18 cellular contexts compared by ENCODE assay signal in the genomic region with DNA sequence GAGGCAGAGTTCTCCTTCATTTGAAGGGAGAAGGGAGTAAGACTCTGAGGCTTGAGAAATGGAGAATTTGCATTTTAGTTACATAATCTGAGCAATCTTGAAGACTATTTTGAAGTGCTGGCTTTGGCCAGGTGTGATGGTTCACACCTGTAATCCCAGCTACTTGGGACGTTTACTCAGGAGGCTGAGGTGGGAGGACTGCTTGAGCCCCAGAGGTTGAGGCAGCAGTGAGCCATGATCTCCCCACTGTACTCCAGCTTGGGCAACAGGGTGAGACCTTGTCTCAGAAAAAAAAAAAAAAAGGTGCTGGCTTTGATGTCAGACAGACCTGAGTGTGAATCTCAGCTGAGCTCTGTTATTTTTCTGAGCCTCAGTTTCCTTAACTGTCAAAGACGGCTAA. TPM values are rescaled to one million over a fixed set of nuclear protein-coding genes. Genes with fewer than 3 reads are reported as not detected.
DNase-seq lines count a peak whose midpoint lies in the region; ATAC-seq and TF ChIP-seq lines count a peak whose summit lies in the region.
"Had no signal": no experiment of that assay in that cellular context is flagged by ENCODE, and none has a peak within 500 bp of the region (broad histone marks: within the 10 kb centered on the region; RNA-seq: fewer than 3 reads in every experiment).

No MANE protein-coding gene starts in this region.

- no peak for TF ChIP-seq CTCF in C4-2B (conservative IDR thresholded peaks at IDR 0.05)
- TF ChIP-seq CTCF in liver (IDR thresholded peaks at IDR 0.05; ENCODE audit: low read depth, low read length, missing input control), result no peak

- 91% methylated on average over 2 of the region's 2 CpGs for WGBS in liver

- H3K4me3 ChIP-seq in adipocyte (ENCODE audit: low read length) (no peak overlapping the region), liver (ENCODE audit: low read depth in 1 of 3, low read length in 3 of 3) (no peak overlapping the region), skeletal muscle satellite cell (ENCODE audit: low read length) (no peak overlapping the region)

- TF ChIP-seq RAD21 in liver (IDR thresholded peaks at IDR 0.05), result no peak

- ATAC-seq in HG03565 (IDR thresholded peaks at IDR 0.05; ENCODE audit: unreplicated experiment), result no peak
- ATAC-seq: activated T-helper 17 cell treated with anti-CD3 and anti-CD28 coated beads, Interleukin-2, amount 50 U/mL, for 72 hours; Panc1 had no signal

- H3K4me1 ChIP-seq in adipocyte (ENCODE audit: control insufficient read depth, insufficient read depth, low read length) (peaks cover 78% of the 10 kb centered on the region), liver (ENCODE audit: control insufficient read depth in 4 of 4, insufficient read depth in 4 of 4, low read length in 3 of 4) (peaks cover 27 to 79% (median 67%) of the 10 kb centered on the region in 4 donors), skeletal muscle satellite cell (ENCODE audit: control insufficient read depth, insufficient read depth, low read length) (peaks cover 76% of the 10 kb centered on the region)

- H3K27ac ChIP-seq in C4-2B (peak overlapping the region; percentile 98), liver (ENCODE audit: low read depth in 1 of 2, low read length in 2 of 2) (peak overlapping the region; percentile 72 to 95)
- H3K27ac ChIP-seq: brain microvascular endothelial cell, neutrophil had no signal

- peak overlapping the region; percentile 3 for H3K9ac ChIP-seq in adipocyte (ENCODE audit: low read length)
- H3K9ac ChIP-seq in liver (ENCODE audit: low read depth in 1 of 2, low read length in 2 of 2), result peak overlapping the region in 1 of 2 donors; percentile 26
- H3K9ac ChIP-seq in skeletal muscle satellite cell (ENCODE audit: low read depth, low read length), result peak overlapping the region; percentile 93

- H3K4me2 ChIP-seq in skeletal muscle satellite cell (ENCODE audit: low read length), result no peak overlapping the region

- H3K36me3 ChIP-seq in adipocyte (ENCODE audit: control insufficient read depth, insufficient read depth, low read length, severe bottlenecking), result no peaks in the 10 kb centered on the region
- no peaks in the 10 kb centered on the region for H3K36me3 ChIP-seq in liver (ENCODE audit: control insufficient read depth in 4 of 4, insufficient read depth in 3 of 4, low read depth in 1 of 4, low read length in 3 of 4)
- H3K36me3 ChIP-seq in skeletal muscle satellite cell (ENCODE audit: insufficient read depth, low read length), result no peaks in the 10 kb centered on the region
- H3K36me3 ChIP-seq: brain microvascular endothelial cell, neutrophil had no signal

- H3K27me3 ChIP-seq in adipocyte (replicated peaks; ENCODE audit: control insufficient read depth, insufficient read depth, low read length) (no peaks in the 10 kb centered on the region), liver (ENCODE audit: control insufficient read depth in 4 of 4, insufficient read depth in 4 of 4, low read length in 3 of 4) (no peaks in the 10 kb centered on the region), skeletal muscle satellite cell (ENCODE audit: control insufficient read depth, insufficient read depth, low read length) (no peaks in the 10 kb centered on the region)
- H3K27me3 ChIP-seq: brain microvascular endothelial cell, neutrophil had no signal

- DNase-seq in adipocyte (ENCODE audit: low read depth), result no peak
- no peak for DNase-seq in HUDEP-2 (lab: John Stamatoyannopoulos, UW; ENCODE audit: unreplicated experiment in 76 of 76)
- DNase-seq in NCI-H345 treated with DMSO at 0.1 percent for 48 hours (lab: John Stamatoyannopoulos, UW; ENCODE audit: unreplicated experiment), result no peak
- no peak for DNase-seq in NCI-H187 (lab: John Stamatoyannopoulos, UW)
- DNase-seq: activated CD4-positive, alpha-beta T cell treated with anti-CD3 and anti-CD28 coated beads, Interleukin-2, amount 50 U/mL, for 4 hours; AML-193; brain microvascular endothelial cell; DND-41; glutamatergic neuron; NCI-H1105 treated with DMSO at 0.1 percent for 48 hours; NCI-H524 had no signal

- H3K9me3 ChIP-seq in adipocyte (ENCODE audit: control insufficient read depth, low read length), result no peaks in the 10 kb centered on the region
- no peaks in the 10 kb centered on the region for H3K9me3 ChIP-seq in liver (ENCODE audit: control insufficient read depth in 4 of 4, low read length in 3 of 4)
- no peaks in the 10 kb centered on the region for H3K9me3 ChIP-seq in skeletal muscle satellite cell (replicated peaks; ENCODE audit: low read length)
- H3K9me3 ChIP-seq: neutrophil had no signal

TF ChIP-seq in liver, 16 proteins besides CTCF, POLR2A, EP300 and RAD21:
- TF ChIP-seq YY1 (IDR thresholded peaks at IDR 0.05) (no peak), GABPA (IDR thresholded peaks at IDR 0.05 in 1 of 2, conservative IDR thresholded peaks at IDR 0.05 in 1 of 2) (no peak), HNF4G (IDR thresholded peaks at IDR 0.05) (no peak), JUND (IDR thresholded peaks at IDR 0.05) (no peak), TAF1 (conservative IDR thresholded peaks at IDR 0.05) (no peak), SP1 (IDR thresholded peaks at IDR 0.05) (no peak), NR2F2 (IDR thresholded peaks at IDR 0.05) (no peak)
- TF ChIP-seq, protein P1, sequence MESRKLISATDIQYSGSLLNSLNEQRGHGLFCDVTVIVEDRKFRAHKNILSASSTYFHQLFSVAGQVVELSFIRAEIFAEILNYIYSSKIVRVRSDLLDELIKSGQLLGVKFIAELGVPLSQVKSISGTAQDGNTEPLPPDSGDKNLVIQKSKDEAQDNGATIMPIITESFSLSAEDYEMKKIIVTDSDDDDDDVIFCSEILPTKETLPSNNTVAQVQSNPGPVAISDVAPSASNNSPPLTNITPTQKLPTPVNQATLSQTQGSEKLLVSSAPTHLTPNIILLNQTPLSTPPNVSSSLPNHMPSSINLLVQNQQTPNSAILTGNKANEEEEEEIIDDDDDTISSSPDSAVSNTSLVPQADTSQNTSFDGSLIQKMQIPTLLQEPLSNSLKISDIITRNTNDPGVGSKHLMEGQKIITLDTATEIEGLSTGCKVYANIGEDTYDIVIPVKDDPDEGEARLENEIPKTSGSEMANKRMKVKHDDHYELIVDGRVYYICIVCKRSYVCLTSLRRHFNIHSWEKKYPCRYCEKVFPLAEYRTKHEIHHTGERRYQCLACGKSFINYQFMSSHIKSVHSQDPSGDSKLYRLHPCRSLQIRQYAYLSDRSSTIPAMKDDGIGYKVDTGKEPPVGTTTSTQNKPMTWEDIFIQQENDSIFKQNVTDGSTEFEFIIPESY (IDR thresholded peaks at IDR 0.05), result no peak
- TF ChIP-seq, protein P2, sequence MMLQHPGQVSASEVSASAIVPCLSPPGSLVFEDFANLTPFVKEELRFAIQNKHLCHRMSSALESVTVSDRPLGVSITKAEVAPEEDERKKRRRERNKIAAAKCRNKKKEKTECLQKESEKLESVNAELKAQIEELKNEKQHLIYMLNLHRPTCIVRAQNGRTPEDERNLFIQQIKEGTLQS (IDR thresholded peaks at IDR 0.05), result no peak
- TF ChIP-seq, protein P3, sequence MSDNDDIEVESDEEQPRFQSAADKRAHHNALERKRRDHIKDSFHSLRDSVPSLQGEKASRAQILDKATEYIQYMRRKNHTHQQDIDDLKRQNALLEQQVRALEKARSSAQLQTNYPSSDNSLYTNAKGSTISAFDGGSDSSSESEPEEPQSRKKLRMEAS (IDR thresholded peaks at IDR 0.05), result no peak
TF ChIP-seq in liver: peak in this region for 0.

RNA-seq across cellular contexts. Expression of a gene that starts 12.4 kb away (rescaled TPM):
- total RNA-seq in liver, result under 1 TPM in 1 of 2 donors, not detected in 1; 0.42 TPM
- under 1 TPM; 0.43 to 0.64 TPM for polyA plus RNA-seq in liver
- 0.25 and 0.66 TPM in 2 replicates for total RNA-seq in skeletal muscle satellite cell (2012; rRNA removed)

RNA-seq across cellular contexts. Expression of a gene that starts 35.8 kb away (rescaled TPM):
- total RNA-seq in liver, result 100 to 1,000 TPM in 1 of 2 donors, 10 to 100 TPM in 1; 10.3 to 132 TPM
- 10 to 100 TPM; 61.7 to 65.8 TPM for polyA plus RNA-seq in liver
- 45.9 and 52.2 TPM in 2 replicates for total RNA-seq in skeletal muscle satellite cell (2012; rRNA removed)

RNA-seq across cellular contexts. Expression of a gene that starts 51.9 kb away (rescaled TPM):
- total RNA-seq in liver, result not detected
- polyA plus RNA-seq in liver, result not detected
- not detected in 2 replicates for total RNA-seq in skeletal muscle satellite cell (2012; rRNA removed)
- total RNA-seq: activated T-helper 17 cell treated with anti-CD3 and anti-CD28 coated beads, Interleukin-2, amount 50 U/mL, for 72 hours had no signal

RNA-seq across cellular contexts. Expression of a gene that starts 56.3 kb away (rescaled TPM):
- not detected for total RNA-seq in liver
- not detected for polyA plus RNA-seq in liver
- not detected in 2 replicates for total RNA-seq in skeletal muscle satellite cell (2012; rRNA removed)
- total RNA-seq: activated T-helper 17 cell treated with anti-CD3 and anti-CD28 coated beads, Interleukin-2, amount 50 U/mL, for 72 hours had no signal
